26 cellular contexts compared by ENCODE assay signal in the genomic region with DNA sequence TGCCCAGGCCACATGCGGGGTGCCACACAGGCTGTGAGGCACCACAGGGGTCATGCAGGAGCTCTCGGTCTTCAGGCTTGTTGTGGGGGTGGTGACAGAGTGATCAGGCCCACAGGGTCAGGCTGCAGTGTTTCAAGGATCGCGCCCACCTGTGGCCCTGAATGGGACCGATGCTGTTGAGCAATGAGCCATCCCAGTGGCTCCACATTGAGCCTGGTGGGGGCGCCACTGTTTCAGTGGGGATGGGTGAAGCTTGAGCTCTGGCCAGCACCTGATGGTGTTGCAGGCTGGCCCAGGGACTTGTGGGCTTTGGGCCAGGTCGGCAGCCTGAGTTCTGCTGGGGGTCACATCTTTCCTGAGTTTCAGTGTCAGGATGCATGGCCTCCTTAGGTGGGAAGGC.
"Had no signal": no experiment of that assay in that cellular context is flagged by ENCODE, and none has a peak within 500 bp of the region (broad histone marks: within the 10 kb centered on the region; RNA-seq: fewer than 3 reads in every experiment).

No MANE protein-coding gene starts in this region.

- H3K4me3 Mint-ChIP-seq: activated CD4-positive, alpha-beta T cell treated with anti-CD3 and anti-CD28 coated beads, Interleukin-2, amount 10 ng/mL, durations not matched to agents 24 days and 14 days; activated CD8-positive, alpha-beta T cell treated with anti-CD3 and anti-CD28 coated beads, Interleukin-2, amount 10 ng/mL, durations not matched to agents 7 days and 5 days; activated naive CD4-positive, alpha-beta T cell treated with anti-CD3 and anti-CD28 coated beads, Interleukin-2, amount 50 U/mL, for 24 hours; activated naive CD8-positive, alpha-beta T cell treated with anti-CD3 and anti-CD28 coated beads, Interleukin-2, amount 10 ng/mL, durations not matched to agents 7 days and 5 days; activated T-cell treated with anti-CD3 and anti-CD28 coated beads, Interleukin-2, amount 50 U/mL, for 24 hours; central memory CD8-positive, alpha-beta T cell had no signal

- H3K9me3 ChIP-seq: ascending aorta had no signal

- H3K4me1 ChIP-seq: ascending aorta had no signal

- H3K27me3 ChIP-seq: ascending aorta, cardiac muscle cell had no signal

- H3K4me3 ChIP-seq: ascending aorta, cardiac muscle cell, PC-9 had no signal

- H3K27me3 Mint-ChIP-seq: activated CD4-positive, alpha-beta T cell treated with anti-CD3 and anti-CD28 coated beads, Interleukin-2, amount 10 ng/mL, durations not matched to agents 24 days and 14 days; activated naive CD4-positive, alpha-beta T cell treated with anti-CD3 and anti-CD28 coated beads, Interleukin-2, amount 50 U/mL, for 24 hours; activated naive CD8-positive, alpha-beta T cell treated with anti-CD3 and anti-CD28 coated beads, Interleukin-2, amount 10 ng/mL, durations not matched to agents 7 days and 5 days; activated T-cell treated with anti-CD3 and anti-CD28 coated beads, Interleukin-2, amount 50 U/mL, for 24 hours; central memory CD8-positive, alpha-beta T cell had no signal

- H3K27ac ChIP-seq: ascending aorta, cardiac muscle cell, PC-9, VCaP had no signal

- H3K27ac Mint-ChIP-seq: activated CD4-positive, alpha-beta T cell treated with anti-CD3 and anti-CD28 coated beads, Interleukin-2, amount 10 ng/mL, durations not matched to agents 24 days and 14 days; activated CD8-positive, alpha-beta T cell treated with anti-CD3 and anti-CD28 coated beads, Interleukin-2, amount 10 ng/mL, durations not matched to agents 7 days and 5 days; activated naive CD4-positive, alpha-beta T cell treated with anti-CD3 and anti-CD28 coated beads, Interleukin-2, amount 50 U/mL, for 24 hours; activated naive CD8-positive, alpha-beta T cell treated with anti-CD3 and anti-CD28 coated beads, Interleukin-2, amount 10 ng/mL, durations not matched to agents 7 days and 5 days; activated T-cell treated with anti-CD3 and anti-CD28 coated beads, Interleukin-2, amount 50 U/mL, for 24 hours; activated T-helper 2 cell treated with anti-CD3 and anti-CD28 coated beads, Interferon-gamma antibody, Interleukin-2, Interleukin-4, amounts not matched to agents 10 μg/mL and 5 μg/mL and 100 μg/mL, durations not matched to agents 14 hours and 24 hours and 36 hours had no signal

- H3K36me3 Mint-ChIP-seq: activated naive CD4-positive, alpha-beta T cell treated with anti-CD3 and anti-CD28 coated beads, Interleukin-2, amount 50 U/mL, for 24 hours; activated naive CD8-positive, alpha-beta T cell treated with anti-CD3 and anti-CD28 coated beads, Interleukin-2, amount 10 ng/mL, durations not matched to agents 7 days and 5 days had no signal

- H3K36me3 ChIP-seq: ascending aorta, cardiac muscle cell had no signal

- H3K9me3 Mint-ChIP-seq: activated CD4-positive, alpha-beta T cell treated with anti-CD3 and anti-CD28 coated beads, Interleukin-2, amount 10 ng/mL, durations not matched to agents 24 days and 14 days; activated naive CD4-positive, alpha-beta T cell treated with anti-CD3 and anti-CD28 coated beads, Interleukin-2, amount 50 U/mL, for 24 hours; activated naive CD8-positive, alpha-beta T cell treated with anti-CD3 and anti-CD28 coated beads, Interleukin-2, amount 10 ng/mL, durations not matched to agents 7 days and 5 days; activated T-cell treated with anti-CD3 and anti-CD28 coated beads, Interleukin-2, amount 50 U/mL, for 24 hours had no signal

- H3K4me1 Mint-ChIP-seq: activated CD4-positive, alpha-beta T cell treated with anti-CD3 and anti-CD28 coated beads, Interleukin-2, amount 10 ng/mL, durations not matched to agents 24 days and 14 days; activated naive CD4-positive, alpha-beta T cell treated with anti-CD3 and anti-CD28 coated beads, Interleukin-2, amount 50 U/mL, for 24 hours; activated naive CD8-positive, alpha-beta T cell treated with anti-CD3 and anti-CD28 coated beads, Interleukin-2, amount 10 ng/mL, durations not matched to agents 7 days and 5 days; central memory CD8-positive, alpha-beta T cell had no signal

- DNase-seq: activated CD4-positive, alpha-beta T cell treated with anti-CD3 and anti-CD28 coated beads, Interleukin-2, amount 10 ng/mL, durations not matched to agents 24 days and 14 days; activated CD8-positive, alpha-beta T cell treated with anti-CD3 and anti-CD28 coated beads, Interleukin-2, amount 10 ng/mL, durations not matched to agents 7 days and 5 days; activated gamma-delta T cell; activated naive CD4-positive, alpha-beta T cell treated with Interleukin-2 at 50 U/mL for 16 hours; activated naive CD8-positive, alpha-beta T cell treated with anti-CD3 and anti-CD28 coated beads, Interleukin-2, amount 10 ng/mL, durations not matched to agents 7 days and 5 days; activated T-cell treated with anti-CD3 and anti-CD28 coated beads, Interleukin-2, amount 50 U/mL, for 24 hours; amygdala; NCI-H1105; NCI-H1417 treated with DMSO at 0.1 percent for 48 hours; NCI-H187 treated with DMSO at 0.1 percent for 48 hours; NCI-H2081; NCI-H345; NCI-H524 treated with DMSO at 0.1 percent for 48 hours; NK-92 treated with Interleukin-12 subunit alpha and Interleukin-12 subunit beta, amount 100 ng/mL, for 24 hours; PC-9; Right ventricle myocardium superior; SW 1271; T-helper 1 cell; T-helper 2 cell; T-helper 9 cell had no signal
